Comparison of ENCODE assay signal across 18 cellular contexts in the genomic region with DNA sequence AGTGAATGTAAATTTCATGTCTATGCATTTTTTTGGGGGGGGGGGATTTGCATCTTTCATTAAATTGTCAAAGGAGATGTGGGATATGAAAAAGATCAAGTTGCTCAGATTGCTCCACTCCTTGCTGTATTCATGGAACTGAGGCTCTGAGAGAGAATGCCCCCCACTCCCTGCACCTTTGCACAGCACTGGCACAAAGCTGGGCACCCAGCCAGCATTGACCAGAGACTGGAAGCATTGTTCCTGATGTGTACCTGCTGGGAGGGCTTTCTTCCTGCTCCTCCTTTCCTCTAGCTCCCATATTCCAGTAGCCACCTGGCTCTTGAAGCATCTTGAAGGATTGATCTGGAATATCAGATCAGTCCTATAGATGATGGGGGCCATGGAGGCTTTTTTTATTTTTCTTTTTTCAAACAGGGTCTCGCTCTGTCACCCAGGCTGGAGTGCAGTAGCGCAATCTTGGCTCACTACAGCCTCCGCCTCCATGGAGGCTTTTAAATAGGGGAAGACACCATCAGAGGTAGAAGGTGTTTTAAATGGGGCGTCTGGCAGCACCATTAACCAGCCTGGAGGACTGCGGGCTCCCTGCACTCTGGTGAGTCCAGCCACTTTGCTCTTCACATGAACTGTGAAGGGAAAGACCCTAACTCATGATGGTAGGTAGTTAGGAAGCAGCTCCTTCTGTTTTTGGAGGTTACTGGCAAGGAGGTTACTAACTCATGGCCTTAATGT. TPM values are rescaled to one million over a fixed set of nuclear protein-coding genes. Genes with fewer than 3 reads are reported as not detected.
A peak's percentile ranks its signal among the peaks of the same experiment; 100 is the strongest.
DNase-seq lines count a peak whose midpoint lies in the region; ATAC-seq and TF ChIP-seq lines count a peak whose summit lies in the region.
"Had no signal": no experiment of that assay in that cellular context is flagged by ENCODE, and none has a peak within 500 bp of the region (broad histone marks: within the 10 kb centered on the region; RNA-seq: fewer than 3 reads in every experiment).

No MANE protein-coding gene starts in this region.

- no peak overlapping the region for H3K27ac ChIP-seq in heart left ventricle
- no peak overlapping the region for H3K27ac ChIP-seq in osteoblast (ENCODE audit: low read depth, low read length)
- H3K27ac ChIP-seq: A549, PC-9 had no signal

- DNase-seq in left ventricle myocardium superior (peak; percentile 17), heart left ventricle (no peak), islet precursor cell (peak; percentile 38), osteoblast (ENCODE audit: insufficient read length, low spot score, missing footprints) (peak; percentile 10)
- DNase-seq in stimulated activated CD4-positive, alpha-beta T cell treated with anti-CD3 and anti-CD28 coated beads, Interleukin-4, amount 100 ng/mL, for 24 hours, result no peak
- DNase-seq: AML-193; CD4-positive, alpha-beta memory T cell; GF-D8; IMR-90; MV-4-11; NCI-H1436; NCI-H2029 treated with DMSO at 0.1 percent for 48 hours; NCI-H526 had no signal

- H4K20me1 ChIP-seq in osteoblast (ENCODE audit: insufficient read depth, low read length), result no peaks in the 10 kb centered on the region

- H2AFZ ChIP-seq in osteoblast (ENCODE audit: low read length), result no peak overlapping the region
- H2AFZ ChIP-seq: PC-9 had no signal

- H3K4me3 ChIP-seq in heart left ventricle, result no peak overlapping the region
- no peak overlapping the region for H3K4me3 ChIP-seq in osteoblast (ENCODE audit: insufficient read depth, low read length)
- H3K4me3 ChIP-seq: A549, PC-9 had no signal

- intact Hi-C loops in left ventricle myocardium superior (cut with micrococcal nuclease), result loop anchor here (10.0 kb wide), 1 partner anchor 175 kb away; no protein-coding TSS in a partner anchor
- intact Hi-C loops in heart left ventricle (cut with DNase I), result loop anchor here in 3 of 10 donors (10.0 kb wide), 2 partner anchors 175 to 235 kb away; no protein-coding TSS in a partner anchor

- H3K36me3 ChIP-seq in heart left ventricle, result no peaks in the 10 kb centered on the region
- H3K36me3 ChIP-seq in osteoblast (ENCODE audit: insufficient read depth, low read length), result no peaks in the 10 kb centered on the region

- TF ChIP-seq POLR2A in heart left ventricle (IDR thresholded peaks at IDR 0.05), result no peak

- WGBS in heart left ventricle, 4 donors, result 91 to 95% (median 94%) methylated on average over 5 of the region's 5 CpGs

- ATAC-seq in left ventricle myocardium superior (no peak), heart left ventricle (no peak), HG03378 (IDR thresholded peaks at IDR 0.05; ENCODE audit: unreplicated experiment) (no peak), HG02852 (IDR thresholded peaks at IDR 0.05; ENCODE audit: unreplicated experiment) (no peak)

- H3K4me1 ChIP-seq in heart left ventricle (peaks cover 4 to 22% (median 13%) of the 10 kb centered on the region in 12 donors), osteoblast (ENCODE audit: insufficient read depth, low read length) (no peaks in the 10 kb centered on the region)

- H3K4me2 ChIP-seq in osteoblast (ENCODE audit: insufficient read depth, low read length), result no peak overlapping the region
- H3K4me2 ChIP-seq: PC-9 had no signal

- no peaks in the 10 kb centered on the region for H3K9me3 ChIP-seq in heart left ventricle
- no peaks in the 10 kb centered on the region for H3K9me3 ChIP-seq in osteoblast (ENCODE audit: low read depth, low read length)
- H3K9me3 ChIP-seq: A549 had no signal

- no peaks in the 10 kb centered on the region for H3K79me2 ChIP-seq in osteoblast (ENCODE audit: insufficient read depth, low read length)

- H3K27me3 ChIP-seq in heart left ventricle (peaks cover 0 to 35% (median 8%) of the 10 kb centered on the region in 9 donors), osteoblast (ENCODE audit: insufficient read depth, low read length) (peaks cover 66% of the 10 kb centered on the region)

- TF ChIP-seq CTCF in heart left ventricle (IDR thresholded peaks at IDR 0.05) (no peak), osteoblast (IDR thresholded peaks at IDR 0.05; ENCODE audit: extremely low read depth, low read depth, low read length) (no peak)

RNA-seq across cellular contexts. Expression of gene DUSP15, which starts 10.9 kb away (rescaled TPM):
- 4.0 TPM for total RNA-seq in left ventricle myocardium superior
- 1 to 10 TPM; 1.0 to 7.4 (median 3.0) TPM for total RNA-seq in heart left ventricle
- 1 to 10 TPM in 1 of 2 donors, under 1 TPM in 1; 0.68 to 5.4 TPM for polyA plus RNA-seq in heart left ventricle
- 1.2 and 1.4 TPM in 2 replicates for total RNA-seq in osteoblast
- total RNA-seq: CD4-positive, alpha-beta memory T cell; IMR-90; PC-9 had no signal
- polyA plus RNA-seq: CD4-positive, alpha-beta memory T cell; IMR-90 had no signal

RNA-seq across cellular contexts. Expression of gene TTLL9, which starts 11.0 kb away (rescaled TPM):
- total RNA-seq in left ventricle myocardium superior, result not detected
- total RNA-seq in heart left ventricle, result not detected
- polyA plus RNA-seq in heart left ventricle, result not detected
- 0.59 and 0.72 TPM in 2 replicates for total RNA-seq in osteoblast
- total RNA-seq: CD4-positive, alpha-beta memory T cell; IMR-90; LHCN-M2 had no signal
- polyA plus RNA-seq: IMR-90 had no signal

RNA-seq across cellular contexts. Expression of gene FOXS1, which starts 14.0 kb away (rescaled TPM):
- total RNA-seq in left ventricle myocardium superior (1.3 TPM), heart left ventricle (1 to 10 TPM; 1.9 to 6.0 (median 3.7) TPM), osteoblast (under 0.01 and 0.36 TPM in 2 replicates)
- 1 to 10 TPM; 2.5 to 4.9 TPM for polyA plus RNA-seq in heart left ventricle
- total RNA-seq: CD4-positive, alpha-beta memory T cell; IMR-90; LHCN-M2; PC-9 had no signal
- polyA plus RNA-seq: CD4-positive, alpha-beta memory T cell; IMR-90 had no signal

RNA-seq across cellular contexts. Expression of gene MYLK2, which starts 40.3 kb away (rescaled TPM):
- 0.10 TPM for total RNA-seq in left ventricle myocardium superior
- total RNA-seq in heart left ventricle, result under 1 TPM in 8 of 9 donors, not detected in 1; 0.10 to 0.76 (median 0.17) TPM
- under 1 TPM; 0.15 to 0.23 TPM for polyA plus RNA-seq in heart left ventricle
- under 0.01 and 0.36 TPM in 2 replicates for total RNA-seq in osteoblast
- total RNA-seq: CD4-positive, alpha-beta memory T cell had no signal
- polyA plus RNA-seq: CD4-positive, alpha-beta memory T cell had no signal

Comparison
In these comparisons a context has a peak if more than half of its experiments do, and no peak if none do; other contexts are left out.
1. DNase-seq: peak in left ventricle myocardium superior (single experiment), islet precursor cell (single experiment) and osteoblast (single experiment); none in heart left ventricle (0 of 5) and stimulated activated CD4-positive, alpha-beta T cell treated with anti-CD3 and anti-CD28 coated beads, Interleukin-4, amount 100 ng/mL, for 24 hours (single experiment).